14 cellular contexts compared by ENCODE assay signal in the genomic region with DNA sequence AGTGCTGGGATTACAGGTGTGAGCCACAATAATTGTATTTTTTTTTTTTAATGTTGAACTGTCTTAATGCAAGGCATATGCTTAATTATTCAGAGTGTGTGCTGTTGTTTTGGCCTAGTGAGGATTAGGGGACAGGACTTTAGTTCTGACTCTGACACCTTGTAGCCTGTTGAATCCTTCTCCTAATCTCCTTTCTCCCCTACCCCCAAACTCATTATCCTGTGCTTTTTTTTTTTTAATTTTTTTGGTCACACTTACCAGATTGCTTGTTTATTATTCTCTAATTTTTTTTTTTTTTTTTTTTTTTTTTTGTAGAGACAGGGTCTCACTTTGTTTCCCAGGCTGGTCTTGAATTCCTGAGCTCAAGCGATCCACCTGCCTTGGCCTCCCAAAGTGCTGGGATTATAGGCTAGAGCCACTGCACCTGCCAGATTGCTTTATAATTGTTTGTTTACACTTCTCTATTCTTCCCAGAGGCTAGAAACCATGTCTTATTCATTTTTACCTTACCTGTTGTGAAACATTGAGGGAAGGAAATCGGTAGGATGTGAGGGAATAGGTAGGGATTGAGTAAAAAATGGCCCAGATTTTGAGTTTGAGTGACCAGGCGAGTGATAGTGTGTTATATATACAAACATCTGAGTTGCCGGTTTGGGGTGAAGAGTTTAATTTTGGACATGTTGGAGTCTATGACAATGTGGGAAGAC. TPM values are rescaled to one million over a fixed set of nuclear protein-coding genes. Genes with fewer than 3 reads are reported as not detected.
DNase-seq lines count a peak whose midpoint lies in the region; ATAC-seq, FAIRE-seq and TF ChIP-seq lines count a peak whose summit lies in the region.
"Had no signal": no experiment of that assay in that cellular context is flagged by ENCODE, and none has a peak within 500 bp of the region (broad histone marks: within the 10 kb centered on the region; RNA-seq: fewer than 3 reads in every experiment).

No MANE protein-coding gene starts in this region.

- H2AFZ ChIP-seq in astrocyte (ENCODE audit: low read depth, low read length) (no peak overlapping the region), neural progenitor cell (replicated peaks) (no peak overlapping the region)

- WGBS in spleen, 5 donors = 83 to 95% (median 90%) methylated on average over 4 of the region's 4 CpGs

- H3K27me3 ChIP-seq in astrocyte (ENCODE audit: insufficient read depth, low read length) = no peaks in the 10 kb centered on the region
- H3K27me3 ChIP-seq in neural progenitor cell = no peaks in the 10 kb centered on the region
- no peaks in the 10 kb centered on the region for H3K27me3 ChIP-seq in spleen (replicated peaks in 1 of 7)
- H3K27me3 ChIP-seq: testis had no signal

- H3K79me2 ChIP-seq in astrocyte (ENCODE audit: insufficient read depth, low read length) = peaks cover 69% of the 10 kb centered on the region
- peaks cover 66% of the 10 kb centered on the region for H3K79me2 ChIP-seq in neural progenitor cell (ENCODE audit: low read depth)

- H3K9me3 Mint-ChIP-seq in astrocyte (ENCODE audit: unreplicated experiment) (no peaks in the 10 kb centered on the region), neural progenitor cell (no peaks in the 10 kb centered on the region)
- H3K9me3 Mint-ChIP-seq: T-helper 2 cell treated with Interferon-gamma antibody and Interleukin-4, amounts not matched to agents 5 μg/mL and 100 μg/mL, for 36 hours had no signal

- H3K4me3 Mint-ChIP-seq in astrocyte (ENCODE audit: unreplicated experiment) = peak overlapping the region; percentile 47
- no peak overlapping the region for H3K4me3 Mint-ChIP-seq in neural progenitor cell
- H3K4me3 Mint-ChIP-seq: T-helper 2 cell treated with Interferon-gamma antibody and Interleukin-4, amounts not matched to agents 5 μg/mL and 100 μg/mL, for 36 hours had no signal

- no peaks in the 10 kb centered on the region for H3K27me3 Mint-ChIP-seq in astrocyte (ENCODE audit: low read depth, unreplicated experiment)
- no peaks in the 10 kb centered on the region for H3K27me3 Mint-ChIP-seq in neural progenitor cell (ENCODE audit: insufficient read depth, low read depth)

- intact Hi-C loops in spleen (cut with DNase I; ENCODE audit: low total_unique reads) = no loop called here

- H3K36me3 Mint-ChIP-seq in astrocyte (ENCODE audit: low read depth, unreplicated experiment) = no peaks in the 10 kb centered on the region
- peaks cover 4% of the 10 kb centered on the region for H3K36me3 Mint-ChIP-seq in neural progenitor cell

- H3K9me3 ChIP-seq in astrocyte (ENCODE audit: insufficient read depth, low read depth, low read length) (no peaks in the 10 kb centered on the region), neural progenitor cell (ENCODE audit: low read depth) (no peaks in the 10 kb centered on the region), spleen (no peaks in the 10 kb centered on the region)
- H3K9me3 ChIP-seq: testis had no signal

- peaks cover 23% of the 10 kb centered on the region for H3F3A ChIP-seq in neural progenitor cell (ENCODE audit: low read depth)

- H3K4me2 ChIP-seq in astrocyte (ENCODE audit: low read length) = peak overlapping the region; percentile 59
- peak overlapping the region; percentile 57 for H3K4me2 ChIP-seq in neural progenitor cell

- H4K20me1 ChIP-seq in astrocyte (ENCODE audit: insufficient read depth, low read length) (peaks cover 30% of the 10 kb centered on the region), neural progenitor cell (ENCODE audit: low read depth) (peaks cover 31% of the 10 kb centered on the region)

- no peak for TF ChIP-seq POLR2A in spleen (IDR thresholded peaks at IDR 0.05)

- H3K27ac ChIP-seq in astrocyte (ENCODE audit: low read depth, low read length) (no peak overlapping the region), neural progenitor cell (peak overlapping the region; percentile 80), spleen (peak overlapping the region in 3 of 8 donors; percentile 31 to 60 (median 34))
- H3K27ac ChIP-seq: testis had no signal

- no peak for FAIRE-seq in astrocyte (lab: Jason Lieb, UNC)
- FAIRE-seq: A204.1 had no signal

- DNase-seq in NCI-H2107 treated with DMSO at 0.1 percent for 48 hours (lab: John Stamatoyannopoulos, UW; ENCODE audit: unreplicated experiment) = peak; percentile 16
- no peak for DNase-seq in NCI-H2107 (lab: John Stamatoyannopoulos, UW)
- peak; percentile 57 for DNase-seq in NCI-H1417 treated with DMSO at 0.1 percent for 48 hours (lab: John Stamatoyannopoulos, UW)
- no peak for DNase-seq in astrocyte (ENCODE audit: low read depth)
- no peak for DNase-seq in neural progenitor cell (ENCODE audit: low spot score)
- DNase-seq in spleen = no peak
- DNase-seq in NOMO-1 treated with dmso at 0.1 percent for 144 hours (lab: John Stamatoyannopoulos, UW; ENCODE audit: unreplicated experiment) = no peak
- DNase-seq: activated CD8-positive, alpha-beta memory T cell treated with anti-CD3 and anti-CD28 coated beads, Interleukin-2, amount 50 U/mL, for 4 hours; DMS 273 treated with DMSO at 0.1 percent for 48 hours; NCI-H1092; testis had no signal

- H3K27ac Mint-ChIP-seq in astrocyte (ENCODE audit: unreplicated experiment) (peak overlapping the region; percentile 34), neural progenitor cell (no peak overlapping the region)
- H3K27ac Mint-ChIP-seq: T-helper 2 cell treated with Interferon-gamma antibody and Interleukin-4, amounts not matched to agents 5 μg/mL and 100 μg/mL, for 36 hours had no signal

- no peak for ATAC-seq in GM19324 (IDR thresholded peaks at IDR 0.05; ENCODE audit: low FRiP score, unreplicated experiment)

- H3K4me1 ChIP-seq in astrocyte (ENCODE audit: insufficient read depth, low read length) (peaks cover 30% of the 10 kb centered on the region), neural progenitor cell (peaks cover 27% of the 10 kb centered on the region), spleen (peaks cover 25 to 77% (median 56%) of the 10 kb centered on the region in 6 donors)

- H3K36me3 ChIP-seq in astrocyte (ENCODE audit: insufficient read depth, low read length) (no peaks in the 10 kb centered on the region), neural progenitor cell (no peaks in the 10 kb centered on the region), spleen (peaks cover 0 to 17% (median 0%) of the 10 kb centered on the region in 6 donors)

- TF ChIP-seq CTCF in astrocyte (IDR thresholded peaks at IDR 0.05; ENCODE audit: insufficient read depth, low read depth, low read length) = no peak
- TF ChIP-seq CTCF in neural progenitor cell (IDR thresholded peaks at IDR 0.05) = no peak
- no peak for TF ChIP-seq CTCF in spleen (IDR thresholded peaks at IDR 0.05 in 8 of 11, conservative IDR thresholded peaks at IDR 0.05 in 3 of 11)

- H3K4me1 Mint-ChIP-seq in astrocyte (ENCODE audit: low read depth, unreplicated experiment) (peaks cover 26% of the 10 kb centered on the region), neural progenitor cell (peaks cover 7% of the 10 kb centered on the region)

- no peak overlapping the region for H3K9ac ChIP-seq in astrocyte (ENCODE audit: low read length)
- no peak overlapping the region for H3K9ac ChIP-seq in neural progenitor cell

- H3K4me3 ChIP-seq in astrocyte (ENCODE audit: insufficient read depth, low read depth, low read length) (no peak overlapping the region), neural progenitor cell (no peak overlapping the region), spleen (no peak overlapping the region)
- H3K4me3 ChIP-seq: testis had no signal

RNA-seq across cellular contexts. Expression of gene DIP2B, which starts 32.2 kb away (rescaled TPM):
- total RNA-seq in astrocyte (53.2 and 57.4 TPM in 2 replicates), neural progenitor cell (ENCODE audit: low replicate concordance) (37.1 and 37.4 TPM in 2 replicates), spleen (10 to 100 TPM; 46.2 to 96.4 (median 77.7) TPM)
- 10 to 100 TPM in 1 of 3 donors, 1 to 10 TPM in 2; 5.6 to 10.5 (median 7.0) TPM for polyA plus RNA-seq in spleen

Comparison
In these comparisons a context has a peak if more than half of its experiments do, and no peak if none do; other contexts are left out.
1. DNase-seq: peak in NCI-H2107 treated with DMSO at 0.1 percent for 48 hours (single experiment) and NCI-H1417 treated with DMSO at 0.1 percent for 48 hours (single experiment); none in NCI-H2107 (single experiment), astrocyte (single experiment), neural progenitor cell (single experiment), spleen (single experiment) and NOMO-1 treated with dmso at 0.1 percent for 144 hours (single experiment).